ENCODE assay signal across 12 cellular contexts in the genomic region with DNA sequence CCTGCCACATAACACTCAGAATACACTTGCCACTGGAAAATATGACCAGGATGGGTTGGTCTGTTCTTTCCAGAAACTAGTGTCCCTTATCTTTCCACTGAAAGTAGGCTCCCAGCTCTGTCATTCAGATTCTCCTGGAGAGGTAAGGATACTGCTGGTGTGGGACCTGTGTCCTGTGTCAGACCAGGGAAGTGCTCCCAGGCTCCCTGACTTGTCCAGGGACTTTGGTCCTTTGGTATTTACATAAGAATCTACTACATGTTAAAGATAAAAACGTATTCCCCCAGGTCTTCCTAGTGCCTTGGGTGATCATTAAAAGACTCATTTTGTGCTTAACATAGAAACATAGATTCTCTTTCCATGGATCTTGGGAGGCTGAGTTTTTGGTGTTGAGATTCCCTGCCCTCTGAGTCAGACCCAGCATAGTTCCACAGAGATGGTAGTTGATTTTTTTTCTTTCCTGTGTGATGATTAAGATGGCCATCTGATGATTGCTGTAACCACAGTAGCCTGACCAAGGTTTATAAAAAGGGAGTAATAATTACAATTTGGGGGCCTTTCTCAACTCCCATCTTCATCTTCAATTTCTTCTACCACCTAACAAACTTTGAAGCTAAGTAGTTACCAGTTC.
DNase-seq lines count a peak whose midpoint lies in the region; TF ChIP-seq lines count a peak whose summit lies in the region.
"Had no signal": no experiment of that assay in that cellular context is flagged by ENCODE, and none has a peak within 500 bp of the region (broad histone marks: within the 10 kb centered on the region; RNA-seq: fewer than 3 reads in every experiment).

No MANE protein-coding gene starts in this region.

- no peak overlapping the region for H3K4me3 ChIP-seq in AG10803 (ENCODE audit: low read length)
- H3K4me3 ChIP-seq in epithelial cell of esophagus (ENCODE audit: low read length), result no peak overlapping the region
- H3K4me3 ChIP-seq: ovary, upper lobe of left lung had no signal

- TF ChIP-seq CTCF in AG10803 (conservative IDR thresholded peaks at IDR 0.05; ENCODE audit: low read length) (no peak), epithelial cell of esophagus (IDR thresholded peaks at IDR 0.05; ENCODE audit: insufficient read depth, low read depth, low read length, missing control alignments) (no peak)

- DNase-seq in AG10803 (ENCODE audit: low read depth) (peak; percentile 62), LoVo (ENCODE audit: low spot score) (peak; percentile 15), epithelial cell of esophagus (ENCODE audit: low read depth) (peak; percentile 46), mucosa of gallbladder (ENCODE audit: low spot score) (peak; percentile 47), C1 segment of cervical spinal cord (lab: John Stamatoyannopoulos, UW) (no peak), SW480 (ENCODE audit: low spot score) (no peak), NCI-H1694 (lab: John Stamatoyannopoulos, UW) (no peak)
- DNase-seq in activated T-cell treated with anti-CD3 and anti-CD28 coated beads, Interleukin-2, amount 50 U/mL, for 48 hours, result no peak
- DNase-seq: activated naive CD4-positive, alpha-beta T cell treated with anti-CD3 and anti-CD28 coated beads, Interleukin-2, amount 10 ng/mL, durations not matched to agents 7 days and 5 days; cerebellar nuclear complex; ovary; upper lobe of left lung had no signal

Comparison
In these comparisons a context has a peak if more than half of its experiments do, and no peak if none do; other contexts are left out.
1. DNase-seq: peak in AG10803 (single experiment), LoVo (single experiment), epithelial cell of esophagus (single experiment) and mucosa of gallbladder (single experiment); none in activated T-cell treated with anti-CD3 and anti-CD28 coated beads, Interleukin-2, amount 50 U/mL, for 48 hours (0 of 2), C1 segment of cervical spinal cord (0 of 14), SW480 (single experiment) and NCI-H1694 (single experiment).